Comparison of ENCODE assay signal across 19 cellular contexts in genomic region chr5:140235776-140236558, GRCh38.
DNase-seq lines count a peak whose midpoint lies in the region; ATAC-seq and TF ChIP-seq lines count a peak whose summit lies in the region.
"Had no signal": no experiment of that assay in that cellular context is flagged by ENCODE, and none has a peak within 500 bp of the region (broad histone marks: within the 10 kb centered on the region; RNA-seq: fewer than 3 reads in every experiment).

No MANE protein-coding gene starts in this region.

- H3K27me3 ChIP-seq in Caco-2 (replicated peaks; ENCODE audit: control insufficient read depth, insufficient read depth, low read length) = no peaks in the 10 kb centered on the region
- H3K27me3 ChIP-seq in H7 (ENCODE audit: control insufficient read depth, insufficient read depth, low read length) = no peaks in the 10 kb centered on the region
- H3K27me3 ChIP-seq: heart left ventricle, pancreas, SJCRH30 had no signal

- CTCF ChIA-PET in Caco-2 (lab: Charles Lee) = interaction anchor here (1.1 to 1.6 kb wide), 6 partner anchors 8 to 137 kb away, joined by 3 to 7 read pairs (median 6); partner anchors contain the start of gene HBEGF

- POLR2A ChIA-PET in Caco-2 (lab: Charles Lee) = interaction anchor here (1.0 to 1.4 kb wide), 3 partner anchors 17 to 110 kb away, joined by 3 to 5 read pairs (median 4); partner anchors contain the start of gene HBEGF

- peaks cover 7% of the 10 kb centered on the region for H3K9me3 Mint-ChIP-seq in Caco-2 (ENCODE audit: unreplicated experiment)
- H3K9me3 Mint-ChIP-seq: activated naive CD8-positive, alpha-beta T cell treated with anti-CD3 and anti-CD28 coated beads, Interleukin-2, amount 50 U/mL, for 24 hours; activated T-helper 2 cell treated with anti-CD3 and anti-CD28 coated beads, Interferon-gamma antibody, Interleukin-2, Interleukin-4, amounts not matched to agents 10 μg/mL and 5 μg/mL and 100 μg/mL, durations not matched to agents 14 hours and 24 hours and 36 hours; naive B cell had no signal

- no peaks in the 10 kb centered on the region for H3K27me3 Mint-ChIP-seq in Caco-2 (ENCODE audit: insufficient read depth, unreplicated experiment)
- H3K27me3 Mint-ChIP-seq: activated naive CD8-positive, alpha-beta T cell treated with anti-CD3 and anti-CD28 coated beads, Interleukin-2, amount 50 U/mL, for 24 hours had no signal

- peak overlapping the region; percentile 23 for H3K27ac Mint-ChIP-seq in Caco-2 (ENCODE audit: unreplicated experiment)
- H3K27ac Mint-ChIP-seq: activated naive CD8-positive, alpha-beta T cell treated with anti-CD3 and anti-CD28 coated beads, Interleukin-2, amount 50 U/mL, for 24 hours; activated T-helper 2 cell treated with anti-CD3 and anti-CD28 coated beads, Interferon-gamma antibody, Interleukin-2, Interleukin-4, amounts not matched to agents 10 μg/mL and 5 μg/mL and 100 μg/mL, durations not matched to agents 14 hours and 24 hours and 36 hours; naive B cell had no signal

- H3K4me3 Mint-ChIP-seq in Caco-2 (ENCODE audit: unreplicated experiment) = no peak overlapping the region
- H3K4me3 Mint-ChIP-seq: activated naive CD8-positive, alpha-beta T cell treated with anti-CD3 and anti-CD28 coated beads, Interleukin-2, amount 50 U/mL, for 24 hours; naive B cell had no signal

- peaks cover 27% of the 10 kb centered on the region for H3K4me1 ChIP-seq in Caco-2

- H3K9me3 ChIP-seq in Caco-2 = no peaks in the 10 kb centered on the region
- H3K9me3 ChIP-seq: heart left ventricle, pancreas, SJCRH30 had no signal

- H3K36me3 ChIP-seq in Caco-2 (ENCODE audit: control insufficient read depth, insufficient read depth, low read length) = peaks cover 1% of the 10 kb centered on the region; the same call in 1 of the 2 replicates
- H3K36me3 ChIP-seq in H7 (replicated peaks; ENCODE audit: control insufficient read depth, insufficient read depth, low read length) = no peaks in the 10 kb centered on the region
- H3K36me3 ChIP-seq: heart left ventricle, pancreas, SJCRH30 had no signal

- DNase-seq in Caco-2 (peak; percentile 57 to 63), NOMO-1 treated with dmso at 0.1 percent for 144 hours (lab: John Stamatoyannopoulos, UW; ENCODE audit: unreplicated experiment) (peak; percentile 79), H7 (no peak)
- DNase-seq: activated CD4-positive, CD25-positive, alpha-beta regulatory T cell treated with anti-CD3 and anti-CD28 coated beads, Interleukin-2, amount 50 U/mL, for 72 hours; activated naive CD8-positive, alpha-beta T cell treated with anti-CD3 and anti-CD28 coated beads, Interleukin-2, amount 50 U/mL, for 24 hours; heart left ventricle; naive B cell; NCI-H1105 treated with DMSO at 0.1 percent for 48 hours; NCI-H524 treated with DMSO at 0.1 percent for 48 hours; OCI-M1; SJCRH30; stimulated activated CD8-positive, alpha-beta memory T cell treated with anti-CD3 and anti-CD28 coated beads, Interleukin-4, amount 100 ng/mL, for 48 hours had no signal

- intact Hi-C loops in Caco-2 (cut with micrococcal nuclease; ENCODE audit: unreplicated experiment) = loop anchor here (1.0 to 5.0 kb wide), 2 partner anchors 17 to 59 kb away; partner anchors contain the start of gene CYSTM1

- peak in 1 of 2 experiments; percentile 13 for TF ChIP-seq CTCF in Caco-2 (IDR thresholded peaks at IDR 0.05; ENCODE audit: insufficient read depth in 1 of 2, low read depth in 1 of 2, low read length in 1 of 2, severe bottlenecking in 1 of 2, unreplicated experiment in 1 of 2)

- peaks cover 29% of the 10 kb centered on the region for H3K4me1 Mint-ChIP-seq in Caco-2 (ENCODE audit: low read depth, unreplicated experiment)
- H3K4me1 Mint-ChIP-seq: activated naive CD8-positive, alpha-beta T cell treated with anti-CD3 and anti-CD28 coated beads, Interleukin-2, amount 50 U/mL, for 24 hours had no signal

- H3K4me3 ChIP-seq in Caco-2 (ENCODE audit: low read depth, low read length) (no peak overlapping the region), skin epidermis (no peak overlapping the region), H7 (ENCODE audit: insufficient read depth, low read depth, low read length) (no peak overlapping the region)
- H3K4me3 ChIP-seq: heart left ventricle, pancreas, SJCRH30 had no signal

- ATAC-seq in esophagus mucosa (peak; percentile 56), SK-N-SH treated with all-trans-retinoic acid at 6 μM for 48 hours (no peak), HG03139 (IDR thresholded peaks at IDR 0.05; ENCODE audit: unreplicated experiment) (no peak), HG03135 (IDR thresholded peaks at IDR 0.05; ENCODE audit: unreplicated experiment) (no peak)
- ATAC-seq: activated naive CD8-positive, alpha-beta T cell treated with anti-CD3 and anti-CD28 coated beads, Interleukin-2, amount 50 U/mL, for 24 hours; heart left ventricle; pancreas had no signal

- H3K36me3 Mint-ChIP-seq in Caco-2 (ENCODE audit: insufficient read depth, unreplicated experiment) = peaks cover 15% of the 10 kb centered on the region
- H3K36me3 Mint-ChIP-seq: naive B cell had no signal

- peak overlapping the region in 16 of 21 experiments; percentile 21 to 77 (median 54) for H3K27ac ChIP-seq in skin epidermis
- H3K27ac ChIP-seq: heart left ventricle, pancreas, SJCRH30 had no signal

- no TSS peak for BruUV-seq in Caco-2 (replicated peaks; lab: Mats Ljungman, UMichigan)

TF ChIP-seq in SK-N-SH treated with all-trans-retinoic acid at 6 μM for 48 hours, 23 proteins besides CTCF, POLR2A, EP300 and RAD21:
- no peak for TF ChIP-seq GLIS3 (CRISPR knock-in tag; IDR thresholded peaks at IDR 0.05)
- no peak for TF ChIP-seq ZFP30 (CRISPR knock-in tag; IDR thresholded peaks at IDR 0.05)
- TF ChIP-seq ESRRG (CRISPR knock-in tag; IDR thresholded peaks at IDR 0.05) = no peak
- no peak for TF ChIP-seq ZNF565 (CRISPR knock-in tag; conservative IDR thresholded peaks at IDR 0.05; ENCODE audit: low read depth)
- TF ChIP-seq PATZ1 (CRISPR knock-in tag; IDR thresholded peaks at IDR 0.05; ENCODE audit: borderline replicate concordance) = no peak
- no peak for TF ChIP-seq SNAI2 (CRISPR knock-in tag; IDR thresholded peaks at IDR 0.05)
- TF ChIP-seq RARB (CRISPR knock-in tag; IDR thresholded peaks at IDR 0.05) = no peak
- TF ChIP-seq CSDC2 (CRISPR knock-in tag; IDR thresholded peaks at IDR 0.05) = no peak
- TF ChIP-seq BACH2 (CRISPR knock-in tag; IDR thresholded peaks at IDR 0.05; ENCODE audit: borderline replicate concordance) = no peak
